35 cellular contexts compared by ENCODE assay signal in the genomic region with DNA sequence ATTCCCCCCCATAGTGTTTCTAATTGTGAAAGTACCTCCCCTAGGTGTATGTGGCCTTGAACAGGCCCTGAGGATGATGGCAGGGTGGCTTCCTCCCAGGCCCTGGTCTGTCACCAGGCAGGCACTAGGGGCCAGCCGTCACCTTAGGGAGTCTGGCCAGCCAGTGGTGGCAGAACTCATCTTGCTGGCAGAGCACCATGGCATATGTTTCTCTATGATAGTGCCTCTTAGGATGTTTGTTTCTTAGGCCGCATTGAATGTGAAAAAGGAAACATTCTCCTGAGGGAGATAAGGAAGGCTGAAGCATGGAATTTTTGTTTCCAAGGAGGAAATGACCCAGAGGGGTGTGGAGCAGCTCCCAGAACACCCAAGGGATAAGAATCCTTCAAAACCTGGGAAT. TPM values are rescaled to one million over a fixed set of nuclear protein-coding genes. Genes with fewer than 3 reads are reported as not detected.
"Had no signal": no experiment of that assay in that cellular context is flagged by ENCODE, and none has a peak within 500 bp of the region (broad histone marks: within the 10 kb centered on the region; RNA-seq: fewer than 3 reads in every experiment).

No MANE protein-coding gene starts in this region.

- H3K4me1 ChIP-seq: adrenal gland, body of pancreas, breast epithelium, Peyer's patch had no signal

- H3K36me3 ChIP-seq: adrenal gland, breast epithelium, Peyer's patch had no signal

- H3K27me3 ChIP-seq: adrenal gland, body of pancreas, breast epithelium, Peyer's patch had no signal

- H3K27ac ChIP-seq: adrenal gland, body of pancreas, breast epithelium, Peyer's patch, VCaP had no signal

- DNase-seq: activated B cell treated with CpG ODN at 0.5 μM for 24 hours; activated CD4-positive, alpha-beta memory T cell treated with anti-CD3 and anti-CD28 coated beads for 36 hours; activated CD4-positive, alpha-beta T cell treated with anti-CD3 and anti-CD28 coated beads for 4 hours; activated CD4-positive, alpha-beta T cell treated with anti-CD3 and anti-CD28 coated beads, Interleukin-2, amount 50 U/mL, for 1 hour; activated CD4-positive, CD25-positive, alpha-beta regulatory T cell treated with anti-CD3 and anti-CD28 coated beads, Interleukin-2, amount 50 U/mL, for 72 hours; activated CD8-positive, alpha-beta memory T cell treated with anti-CD3 and anti-CD28 coated beads, Interleukin-2, amount 50 U/mL, for 4 hours; activated gamma-delta T cell treated with Interleukin-2 at 50 U/mL for 16 hours; activated naive CD4-positive, alpha-beta T cell treated with anti-CD3 and anti-CD28 coated beads for 36 hours; activated T-cell treated with anti-CD3 and anti-CD28 coated beads for 4 hours; activated T-cell treated with anti-CD3 and anti-CD28 coated beads, Interleukin-2, amount 50 U/mL, for 4 hours; adrenal gland; body of pancreas; NCI-H1048; NCI-H1105 treated with DMSO at 0.1 percent for 48 hours; NCI-H1436; NCI-H1694; NCI-H1930; NCI-H2081 treated with DMSO at 0.1 percent for 48 hours; NCI-H345; NCI-H526; NCI-H748 treated with DMSO at 0.1 percent for 48 hours; NK-92 treated with Interleukin-12 subunit alpha and Interleukin-12 subunit beta, amount 100 ng/mL, for 24 hours; PC-3; Peyer's patch; RPMI8226; SIG-M5; T-helper 1 cell; T-helper 2 cell; T-helper 9 cell had no signal

- FAIRE-seq: astrocyte, K562 had no signal

- ATAC-seq: activated naive CD4-positive, alpha-beta T cell treated with anti-CD3 and anti-CD28 coated beads, Interleukin-2, amount 50 U/mL, for 72 hours; activated T-cell treated with anti-CD3 and anti-CD28 coated beads, Interleukin-2, amount 50 U/mL, for 4 hours; body of pancreas; K562; PC-3; SK-N-SH treated with all-trans-retinoic acid at 6 μM for 48 hours had no signal

- H3K9me3 ChIP-seq: adrenal gland, body of pancreas, breast epithelium, Peyer's patch had no signal

- H3K4me3 ChIP-seq: adrenal gland, body of pancreas, breast epithelium, K562, Peyer's patch had no signal

RNA-seq across cellular contexts. Expression of a gene that starts 45.2 kb away (rescaled TPM):
- total RNA-seq: K562 had no signal
- polyA plus RNA-seq: K562 had no signal
